In genomic region chr2:56754627-56755026, GRCh38 we compare ENCODE assay signal across 14 cellular contexts.
DNase-seq lines count a peak whose midpoint lies in the region; ATAC-seq and TF ChIP-seq lines count a peak whose summit lies in the region.
"Had no signal": no experiment of that assay in that cellular context is flagged by ENCODE, and none has a peak within 500 bp of the region (broad histone marks: within the 10 kb centered on the region; RNA-seq: fewer than 3 reads in every experiment).

No MANE protein-coding gene starts in this region.

- peaks cover 0 to 6% (median 0%) of the 10 kb centered on the region in 9 donors for H3K4me1 ChIP-seq in heart right ventricle
- no peaks in the 10 kb centered on the region for H3K4me1 ChIP-seq in CD8-positive, alpha-beta T cell (ENCODE audit: insufficient read depth, low read length)
- H3K4me1 ChIP-seq: A549, BE2C, HAP-1 had no signal

- no peaks in the 10 kb centered on the region for H3K27me3 ChIP-seq in heart right ventricle
- H3K27me3 ChIP-seq in CD8-positive, alpha-beta T cell (ENCODE audit: insufficient read depth, low read length): no peaks in the 10 kb centered on the region
- H3K27me3 ChIP-seq: BE2C had no signal

- H3K27me3 Mint-ChIP-seq in CD8-positive, alpha-beta T cell (ENCODE audit: low read depth): no peaks in the 10 kb centered on the region
- H3K27me3 Mint-ChIP-seq: CD4-positive, alpha-beta memory T cell had no signal

- peaks cover 12% of the 10 kb centered on the region for H3K9me3 Mint-ChIP-seq in CD8-positive, alpha-beta T cell

- CTCF ChIA-PET in CD8-positive, alpha-beta T cell (lab: Charles Lee): no interaction called here

- H3K4me1 Mint-ChIP-seq in CD8-positive, alpha-beta T cell (ENCODE audit: low read depth): no peaks in the 10 kb centered on the region
- H3K4me1 Mint-ChIP-seq: CD4-positive, alpha-beta memory T cell had no signal

- no peak for TF ChIP-seq CTCF in heart right ventricle (IDR thresholded peaks at IDR 0.05)
- no peak for TF ChIP-seq CTCF in CD8-positive, alpha-beta T cell (IDR thresholded peaks at IDR 0.05)

- H3K9me3 ChIP-seq in heart right ventricle: peaks cover 0 to 2% (median 0%) of the 10 kb centered on the region in 11 donors
- no peaks in the 10 kb centered on the region for H3K9me3 ChIP-seq in CD8-positive, alpha-beta T cell (ENCODE audit: low read length)
- H3K9me3 ChIP-seq: A549, BE2C, HAP-1 had no signal

- peak in 6 of 8 donors; percentile 46 to 84 (median 76) for ATAC-seq in heart right ventricle
- ATAC-seq in left cardiac atrium: no peak
- no peak for ATAC-seq in CD8-positive, alpha-beta T cell
- ATAC-seq: A549 had no signal

- H3K36me3 Mint-ChIP-seq in CD8-positive, alpha-beta T cell: no peaks in the 10 kb centered on the region
- H3K36me3 Mint-ChIP-seq: CD4-positive, alpha-beta memory T cell had no signal

- POLR2A ChIA-PET in CD8-positive, alpha-beta T cell (lab: Charles Lee): no interaction called here

- WGBS in heart right ventricle, 2 donors: 29 to 63% methylated on average over 1 of the region's 1 CpG

- no peak overlapping the region for H3K27ac Mint-ChIP-seq in CD8-positive, alpha-beta T cell
- H3K27ac Mint-ChIP-seq: CD4-positive, alpha-beta memory T cell had no signal

- intact Hi-C loops in heart right ventricle (cut with DNase I): loop anchor here in 4 of 10 donors (5.0 kb wide), 3 partner anchors 467 to 572 kb away; partner anchors contain the start of gene CCDC85A (in 2 of the 4)
- intact Hi-C loops in left cardiac atrium (cut with DNase I): no loop called here
- intact Hi-C loops in head of caudate nucleus (cut with DNase I): no loop called here
- intact Hi-C loops in CD8-positive, alpha-beta T cell (cut with DNase I, micrococcal nuclease): no loop called here

- DNase-seq in heart right ventricle (no peak), left cardiac atrium (no peak), RPMI8226 (peak; percentile 82), iris pigment epithelial cell (ENCODE audit: low read depth) (peak; percentile 17), head of caudate nucleus (no peak)
- no peak for DNase-seq in CD8-positive, alpha-beta T cell
- DNase-seq: BE2C; CD4-positive, alpha-beta memory T cell; DMS79 treated with DMSO at 0.1 percent for 48 hours; EL; GOT3 had no signal

- H3K4me3 Mint-ChIP-seq in CD8-positive, alpha-beta T cell: no peak overlapping the region
- H3K4me3 Mint-ChIP-seq: CD4-positive, alpha-beta memory T cell had no signal

- peak overlapping the region in 4 of 10 donors; percentile 29 to 67 (median 50) for H3K27ac ChIP-seq in heart right ventricle
- no peak overlapping the region for H3K27ac ChIP-seq in CD8-positive, alpha-beta T cell (ENCODE audit: low read depth, low read length)
- H3K27ac ChIP-seq: A549, C4-2B had no signal

- no peak overlapping the region for H3K4me3 ChIP-seq in heart right ventricle
- H3K4me3 ChIP-seq in CD8-positive, alpha-beta T cell (ENCODE audit: low read depth, low read length): no peak overlapping the region
- H3K4me3 ChIP-seq: A549, HAP-1 had no signal

- H3K36me3 ChIP-seq in heart right ventricle: no peaks in the 10 kb centered on the region
- H3K36me3 ChIP-seq in CD8-positive, alpha-beta T cell (ENCODE audit: insufficient read depth, low read length): no peaks in the 10 kb centered on the region
- H3K36me3 ChIP-seq: BE2C, HAP-1 had no signal

Comparison
In these comparisons a context has a peak if more than half of its experiments do, and no peak if none do; other contexts are left out.
1. ATAC-seq: peak in heart right ventricle (6 of 8); none in left cardiac atrium (0 of 2) and CD8-positive, alpha-beta T cell (single experiment).
2. DNase-seq: peak in RPMI8226 (single experiment) and iris pigment epithelial cell (single experiment); none in heart right ventricle (0 of 2), left cardiac atrium (single experiment), head of caudate nucleus (0 of 42) and CD8-positive, alpha-beta T cell (0 of 7).